In genomic region chrX:108584617-108585211, GRCh38 we compare ENCODE assay signal across 10 cellular contexts.
DNase-seq lines count a peak whose midpoint lies in the region; ATAC-seq, FAIRE-seq and TF ChIP-seq lines count a peak whose summit lies in the region.
"Had no signal": no experiment of that assay in that cellular context is flagged by ENCODE, and none has a peak within 500 bp of the region (broad histone marks: within the 10 kb centered on the region; RNA-seq: fewer than 3 reads in every experiment).

No MANE protein-coding gene starts in this region.

- in situ Hi-C loops in SK-MEL-5 (cut with HindIII; ENCODE audit: low pct_unique_long_range_greater_than_20kb, low sequenced_read_pairs), result no loop called here

- no peaks in the 10 kb centered on the region for H3K27me3 ChIP-seq in lower lobe of right lung (ENCODE audit: low read depth)
- H3K27me3 ChIP-seq: stomach had no signal

- TF ChIP-seq CTCF in AG09309 (IDR thresholded peaks at IDR 0.05; ENCODE audit: control insufficient read depth, insufficient read depth, low read depth, low read length, missing control alignments) (peak; percentile 34), lower lobe of right lung (IDR thresholded peaks at IDR 0.05) (no peak)

- H3K27ac ChIP-seq in lower lobe of right lung, result no peak overlapping the region
- H3K27ac ChIP-seq: stomach had no signal

- ATAC-seq in GM19351 (IDR thresholded peaks at IDR 0.05; ENCODE audit: unreplicated experiment), result peak; percentile 55
- ATAC-seq in HG03039 (IDR thresholded peaks at IDR 0.05; ENCODE audit: unreplicated experiment), result no peak
- no peak for ATAC-seq in lower lobe of right lung
- ATAC-seq: natural killer cell had no signal

- no peaks in the 10 kb centered on the region for H3K4me1 ChIP-seq in lower lobe of right lung
- H3K4me1 ChIP-seq: stomach had no signal

- H3K9me3 ChIP-seq in lower lobe of right lung, result no peaks in the 10 kb centered on the region
- H3K9me3 ChIP-seq: stomach had no signal

- H3K36me3 ChIP-seq in lower lobe of right lung, result no peaks in the 10 kb centered on the region
- H3K36me3 ChIP-seq: stomach had no signal

- no peak for FAIRE-seq in frontal cortex (lab: Jason Lieb, UNC)

- H3K4me3 ChIP-seq in AG09309 (ENCODE audit: control insufficient read depth, low read depth, low read length), result no peak overlapping the region
- H3K4me3 ChIP-seq in lower lobe of right lung, result no peak overlapping the region
- H3K4me3 ChIP-seq: stomach had no signal

- intact Hi-C loops in lower lobe of right lung (cut with DNase I), result no loop called here

- no peak for DNase-seq in AG09309 (ENCODE audit: low read depth)
- DNase-seq in SK-MEL-5 (ENCODE audit: low read depth, low spot score), result peak; percentile 60
- DNase-seq in iPS DF 19.7 (ENCODE audit: low read depth, low spot score), result peak; percentile 15
- no peak for DNase-seq in lower lobe of right lung
- no peak for DNase-seq in activated gamma-delta T cell (lab: John Stamatoyannopoulos, UW)
- DNase-seq in frontal cortex (ENCODE audit: low spot score in 2 of 2), result no peak
- DNase-seq: natural killer cell, stomach had no signal

Comparison
In these comparisons a context has a peak if more than half of its experiments do, and no peak if none do; other contexts are left out.
1. DNase-seq: peak in SK-MEL-5 (single experiment) and iPS DF 19.7 (single experiment); none in AG09309 (single experiment), lower lobe of right lung (single experiment), activated gamma-delta T cell (single experiment) and frontal cortex (0 of 2).